In the genomic region with DNA sequence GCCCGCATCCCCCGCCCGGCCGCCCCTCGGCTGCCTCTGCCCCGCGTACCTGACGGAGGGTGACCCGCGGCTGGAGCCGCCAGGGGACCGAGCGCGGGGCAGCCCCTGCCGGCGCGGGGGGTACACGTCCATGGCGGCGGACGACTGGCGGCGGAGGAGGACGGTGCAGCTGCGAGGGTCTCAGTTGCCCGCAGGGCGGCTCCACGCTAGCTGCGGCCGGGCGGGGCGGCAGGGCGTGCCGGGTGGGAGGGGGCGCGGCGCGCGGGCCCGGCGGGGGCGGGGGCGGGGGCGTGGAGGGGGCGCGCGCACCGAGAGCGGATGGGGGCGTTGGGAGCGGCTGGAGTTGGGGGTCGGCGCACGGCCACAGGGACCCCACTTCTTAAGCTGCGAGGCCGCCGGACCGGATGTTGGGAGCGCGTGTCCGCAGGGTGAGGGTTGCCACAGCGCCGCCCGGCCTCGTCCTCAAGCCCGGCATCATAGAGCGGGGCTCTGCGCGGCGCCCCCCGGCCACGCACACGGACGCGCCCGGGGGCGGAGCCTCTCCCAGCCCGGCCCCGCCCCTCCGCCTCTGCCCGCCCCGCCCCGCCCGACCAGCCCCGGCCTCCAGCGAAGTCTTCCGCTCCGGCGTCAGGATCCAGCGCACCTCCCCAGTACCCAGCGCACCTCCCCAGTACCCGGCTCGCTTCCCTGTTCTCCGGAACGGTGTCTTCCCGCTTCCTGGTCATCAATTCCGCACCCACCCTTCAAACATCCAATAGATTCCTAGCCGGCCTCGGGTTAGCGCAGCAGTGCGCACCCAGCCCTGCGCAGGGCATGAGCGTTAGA, we compare ENCODE assay signal across 8 cellular contexts. TPM values are rescaled to one million over a fixed set of nuclear protein-coding genes. Genes with fewer than 3 reads are reported as not detected.
DNase-seq lines count a peak whose midpoint lies in the region; ATAC-seq, FAIRE-seq and TF ChIP-seq lines count a peak whose summit lies in the region.

Gene DNAAF9 (minus strand): TSS at position 244 of the 825 bp plus-strand sequence. CDS start 112 bp downstream, at position 132.

- ATAC-seq in naive B cell (ENCODE audit: low read depth in 2 of 2): peak; percentile 66 to 67

- FAIRE-seq in GM18507 (lab: Jason Lieb, UNC): no peak

- H3K4me1 ChIP-seq in OCI-LY3 (ENCODE audit: low read length): peaks cover 6% of the 10 kb centered on the region

- no peaks in the 10 kb centered on the region for H4K20me1 ChIP-seq in OCI-LY3 (ENCODE audit: insufficient read depth, low read length)

- H3K27me3 ChIP-seq in OCI-LY3 (ENCODE audit: low read depth, low read length): peaks cover 25% of the 10 kb centered on the region

- peak within 1 kb of the TSS; percentile 95 for H3K4me3 Mint-ChIP-seq in activated T-helper 1 cell treated with anti-CD3 and anti-CD28 coated beads, Interleukin-12 subunit alpha, Interleukin-12 subunit beta, Interleukin-2, Interleukin-4 antibody, amounts not matched to agents 30 ng/mL and 10 ng/mL and 1 ng/mL, durations not matched to agents 14 hours and 24 hours and 36 hours
- H3K4me3 Mint-ChIP-seq in naive B cell: peak within 1 kb of the TSS; percentile 96 to 99 (median 98)

- no peaks in the 10 kb centered on the region for H3K36me3 ChIP-seq in OCI-LY3 (replicated peaks; ENCODE audit: low read depth, low read length)

- TF ChIP-seq CTCF in 22Rv1 (IDR thresholded peaks at IDR 0.05) (peak; percentile 21; the same call in 1 of the 2 replicates), OCI-LY3 (IDR thresholded peaks at IDR 0.05; ENCODE audit: low read depth, low read length) (peak; percentile 32; the same call in 1 of the 2 replicates)

- peak within 1 kb of the TSS; percentile 95 for H2AFZ ChIP-seq in OCI-LY3 (ENCODE audit: low read depth, low read length)

- H3K36me3 Mint-ChIP-seq in activated T-helper 1 cell treated with anti-CD3 and anti-CD28 coated beads, Interleukin-12 subunit alpha, Interleukin-12 subunit beta, Interleukin-2, Interleukin-4 antibody, amounts not matched to agents 30 ng/mL and 10 ng/mL and 1 ng/mL, durations not matched to agents 14 hours and 24 hours and 36 hours (ENCODE audit: low read depth): peaks cover 2% of the 10 kb centered on the region
- no peaks in the 10 kb centered on the region for H3K36me3 Mint-ChIP-seq in naive B cell

- peaks cover 24% of the 10 kb centered on the region for H3K27me3 Mint-ChIP-seq in activated T-helper 1 cell treated with anti-CD3 and anti-CD28 coated beads, Interleukin-12 subunit alpha, Interleukin-12 subunit beta, Interleukin-2, Interleukin-4 antibody, amounts not matched to agents 30 ng/mL and 10 ng/mL and 1 ng/mL, durations not matched to agents 14 hours and 24 hours and 36 hours (ENCODE audit: insufficient read depth)
- no peaks in the 10 kb centered on the region for H3K27me3 Mint-ChIP-seq in naive B cell

- H3K9ac ChIP-seq in OCI-LY3 (ENCODE audit: low read length): peak within 1 kb of the TSS; percentile 72

- DNase-seq in GM18507 (ENCODE audit: extremely low spot score, insufficient read length, low read depth) (peak; percentile 73), HPDE6-E6E7 (ENCODE audit: extremely low spot score) (peak; percentile 97), fibroblast of gingiva (ENCODE audit: low read depth) (peak; percentile 71), naive B cell (peak; percentile 69)
- peak; percentile 63 for DNase-seq in activated T-helper 1 cell treated with anti-CD3 and anti-CD28 coated beads, Interleukin-12 subunit alpha, Interleukin-12 subunit beta, Interleukin-2, Interleukin-4 antibody, amounts not matched to agents 30 ng/mL and 10 ng/mL and 1 ng/mL, durations not matched to agents 14 hours and 24 hours and 36 hours (ENCODE audit: low spot score)
- peak; percentile 34 to 43 for DNase-seq in stimulated activated CD8-positive, alpha-beta memory T cell treated with anti-CD3 and anti-CD28 coated beads, Interleukin-7, amount 100 ng/mL, for 48 hours (ENCODE audit: extremely low read depth in 1 of 2, low read depth in 1 of 2)

- peak within 1 kb of the TSS; percentile 97 for H3K4me2 ChIP-seq in OCI-LY3 (ENCODE audit: low read length)

- H3K27ac ChIP-seq in 22Rv1: peak within 1 kb of the TSS; percentile 73
- no peak within 1 kb of the TSS for H3K27ac ChIP-seq in OCI-LY3 (ENCODE audit: low read length)

- no peaks in the 10 kb centered on the region for H3K79me2 ChIP-seq in OCI-LY3 (ENCODE audit: low read length)

- peak within 1 kb of the TSS; percentile 80 for H3K4me3 ChIP-seq in OCI-LY3 (ENCODE audit: low read length)

- H3K9me3 Mint-ChIP-seq in activated T-helper 1 cell treated with anti-CD3 and anti-CD28 coated beads, Interleukin-12 subunit alpha, Interleukin-12 subunit beta, Interleukin-2, Interleukin-4 antibody, amounts not matched to agents 30 ng/mL and 10 ng/mL and 1 ng/mL, durations not matched to agents 14 hours and 24 hours and 36 hours: no peaks in the 10 kb centered on the region
- H3K9me3 Mint-ChIP-seq in naive B cell: no peaks in the 10 kb centered on the region

- H3K27ac Mint-ChIP-seq in activated T-helper 1 cell treated with anti-CD3 and anti-CD28 coated beads, Interleukin-12 subunit alpha, Interleukin-12 subunit beta, Interleukin-2, Interleukin-4 antibody, amounts not matched to agents 30 ng/mL and 10 ng/mL and 1 ng/mL, durations not matched to agents 14 hours and 24 hours and 36 hours: peak within 1 kb of the TSS; percentile 93
- peak within 1 kb of the TSS; percentile 87 to 98 (median 95) for H3K27ac Mint-ChIP-seq in naive B cell

- H3K9me3 ChIP-seq in OCI-LY3 (ENCODE audit: insufficient read depth, low read length): no peaks in the 10 kb centered on the region

- H3K4me1 Mint-ChIP-seq in activated T-helper 1 cell treated with anti-CD3 and anti-CD28 coated beads, Interleukin-12 subunit alpha, Interleukin-12 subunit beta, Interleukin-2, Interleukin-4 antibody, amounts not matched to agents 30 ng/mL and 10 ng/mL and 1 ng/mL, durations not matched to agents 14 hours and 24 hours and 36 hours (ENCODE audit: low read depth): peaks cover 32% of the 10 kb centered on the region
- H3K4me1 Mint-ChIP-seq in naive B cell: peaks cover 19 to 29% (median 24%) of the 10 kb centered on the region in 3 donors

- intact Hi-C loops in activated T-helper 1 cell treated with anti-CD3 and anti-CD28 coated beads, Interleukin-12 subunit alpha, Interleukin-12 subunit beta, Interleukin-2, Interleukin-4 antibody, amounts not matched to agents 30 ng/mL and 10 ng/mL and 1 ng/mL, durations not matched to agents 14 hours and 24 hours and 36 hours (cut with micrococcal nuclease): loop anchor here (1.0 to 10.0 kb wide), 5 partner anchors 13 to 1743 kb away; partner anchors contain the start of gene LZTS3

RNA-seq across cellular contexts. Expression of gene DNAAF9, which starts in this region (rescaled TPM):
- total RNA-seq in activated T-helper 1 cell treated with anti-CD3 and anti-CD28 coated beads, Interleukin-12 subunit alpha, Interleukin-12 subunit beta, Interleukin-2, Interleukin-4 antibody, amounts not matched to agents 30 ng/mL and 10 ng/mL and 1 ng/mL, durations not matched to agents 14 hours and 24 hours and 36 hours: 0.78 and 0.98 TPM in 2 replicates
- polyA plus RNA-seq in naive B cell (ENCODE audit: low read depth in 6 of 6): 1 to 10 TPM; 1.2 to 3.0 (median 1.4) TPM

Comparison
In these comparisons a context has a peak if more than half of its experiments do, and no peak if none do; other contexts are left out.
1. Peak in DNase-seq in activated T-helper 1 cell treated with anti-CD3 and anti-CD28 coated beads, Interleukin-12 subunit alpha, Interleukin-12 subunit beta, Interleukin-2, Interleukin-4 antibody, amounts not matched to agents 30 ng/mL and 10 ng/mL and 1 ng/mL, durations not matched to agents 14 hours and 24 hours and 36 hours; RNA of the gene not detected or under 1 TPM.
2. DNase-seq: peak in every context shown above with its lines; median percentile 97 in HPDE6-E6E7; 73 in GM18507; 71 in fibroblast of gingiva; 69 in naive B cell; 63 in activated T-helper 1 cell treated with anti-CD3 and anti-CD28 coated beads, Interleukin-12 subunit alpha, Interleukin-12 subunit beta, Interleukin-2, Interleukin-4 antibody, amounts not matched to agents 30 ng/mL and 10 ng/mL and 1 ng/mL, durations not matched to agents 14 hours and 24 hours and 36 hours; 38 in stimulated activated CD8-positive, alpha-beta memory T cell treated with anti-CD3 and anti-CD28 coated beads, Interleukin-7, amount 100 ng/mL, for 48 hours.